In genomic region chr11:44737222-44737621, GRCh38 we compare ENCODE assay signal across 21 cellular contexts. TPM values are rescaled to one million over a fixed set of nuclear protein-coding genes. Genes with fewer than 3 reads are reported as not detected.
"Had no signal": no experiment of that assay in that cellular context is flagged by ENCODE, and none has a peak within 500 bp of the region (broad histone marks: within the 10 kb centered on the region; RNA-seq: fewer than 3 reads in every experiment).

No MANE protein-coding gene starts in this region.

- H3K27me3 ChIP-seq: cardiac muscle cell, hepatocyte, suprapubic skin, upper lobe of left lung had no signal

- FAIRE-seq: astrocyte, colon, endothelial cell of umbilical vein, frontal cortex, kidney had no signal

- H3K27ac Mint-ChIP-seq: T-helper 1 cell treated with Interleukin-12 subunit alpha and Interleukin-12 subunit beta and Interleukin-4 antibody, amounts not matched to agents 30 μg/mL and 1 μg/mL, for 36 hours had no signal

- ATAC-seq: right cardiac atrium, SK-N-SH treated with all-trans-retinoic acid at 6 μM for 48 hours had no signal

- H3K4me3 Mint-ChIP-seq: T-helper 1 cell treated with Interleukin-12 subunit alpha and Interleukin-12 subunit beta and Interleukin-4 antibody, amounts not matched to agents 30 μg/mL and 1 μg/mL, for 36 hours had no signal

- H2AFZ ChIP-seq: hepatocyte had no signal

- H3K9me3 Mint-ChIP-seq: T-helper 1 cell treated with Interleukin-12 subunit alpha and Interleukin-12 subunit beta and Interleukin-4 antibody, amounts not matched to agents 30 μg/mL and 1 μg/mL, for 36 hours had no signal

- H3K4me3 ChIP-seq: cardiac muscle cell, hepatocyte, smooth muscle cell, suprapubic skin, upper lobe of left lung had no signal

- H3K9me3 ChIP-seq: suprapubic skin, upper lobe of left lung had no signal

- H3K36me3 ChIP-seq: cardiac muscle cell, suprapubic skin, upper lobe of left lung had no signal

- H3K27ac ChIP-seq: cardiac muscle cell, hepatocyte, suprapubic skin, upper lobe of left lung had no signal

- H3K4me2 ChIP-seq: hepatocyte, smooth muscle cell had no signal

- DNase-seq: activated CD4-positive, alpha-beta T cell treated with anti-CD3 and anti-CD28 coated beads, Interleukin-2, amount 50 U/mL, for 1 hour; activated CD4-positive, CD25-positive, alpha-beta regulatory T cell; activated gamma-delta T cell treated with Interleukin-2 at 50 U/mL for 16 hours; activated T-cell treated with anti-CD3 and anti-CD28 coated beads, Interleukin-2, amount 50 U/mL, for 48 hours; kidney; mesendoderm; right cardiac atrium; stimulated activated CD4-positive, alpha-beta T cell treated with anti-CD3 and anti-CD28 coated beads, Interleukin-1b, Interleukin-23, amount 100 ng/mL, for 48 hours; stimulated activated naive CD4-positive, alpha-beta T cell; upper lobe of left lung had no signal

RNA-seq across cellular contexts. Expression of gene TSPAN18, which starts 10.5 kb away (rescaled TPM):
- total RNA-seq: fibroblast of lung had no signal
